ENCODE assay signal across 8 cellular contexts in the genomic region with DNA sequence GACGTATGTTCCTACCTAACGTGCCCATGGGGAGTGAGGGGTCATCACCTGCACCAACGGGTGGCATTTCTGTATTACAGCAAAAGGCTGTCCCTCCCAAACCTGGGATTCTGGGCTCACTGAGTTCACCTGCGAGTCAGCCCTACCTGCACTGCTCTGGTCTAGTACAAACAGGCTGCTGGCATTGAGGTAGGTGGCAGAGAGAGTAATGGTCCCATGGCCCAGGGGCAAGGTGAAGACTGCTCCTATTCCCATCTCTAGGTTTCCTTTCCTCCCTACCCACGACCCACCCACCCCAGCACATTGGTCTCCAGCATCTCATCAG. TPM values are rescaled to one million over a fixed set of nuclear protein-coding genes. Genes with fewer than 3 reads are reported as not detected.
DNase-seq lines count a peak whose midpoint lies in the region; TF ChIP-seq lines count a peak whose summit lies in the region.

No MANE protein-coding gene starts in this region.

- H3K9ac ChIP-seq in HUES48 (ENCODE audit: low read depth, low read length), result peak overlapping the region; percentile 66

- H3K9me3 ChIP-seq in BE2C (no peaks in the 10 kb centered on the region), HUES48 (ENCODE audit: control insufficient read depth, insufficient read depth, low read length) (no peaks in the 10 kb centered on the region), muscle layer of duodenum (ENCODE audit: control insufficient read depth in 1 of 2, low read length in 2 of 2) (no peaks in the 10 kb centered on the region)

- no peak for TF ChIP-seq CTCF in BE2C (IDR thresholded peaks at IDR 0.05; ENCODE audit: low read depth, low read length)

- H3K36me3 Mint-ChIP-seq in dendritic cell treated with granulocyte-macrophage colony-stimulating factor and Interleukin-4, amounts not matched to agents 40 ng/mL and 50 ng/mL, for 4 days (ENCODE audit: low read depth), result peaks cover 78% of the 10 kb centered on the region

- no peaks in the 10 kb centered on the region for H3K9me3 Mint-ChIP-seq in dendritic cell treated with granulocyte-macrophage colony-stimulating factor and Interleukin-4, amounts not matched to agents 40 ng/mL and 50 ng/mL, for 4 days

- H3K4me1 ChIP-seq in BE2C (no peaks in the 10 kb centered on the region), HUES48 (ENCODE audit: control insufficient read depth, insufficient read depth, low read length) (no peaks in the 10 kb centered on the region), muscle layer of duodenum (ENCODE audit: control insufficient read depth in 1 of 2, insufficient read depth in 2 of 2, low read length in 2 of 2) (peaks cover 3 to 18% of the 10 kb centered on the region in 2 donors)

- intact Hi-C loops in dendritic cell treated with granulocyte-macrophage colony-stimulating factor and Interleukin-4, amounts not matched to agents 40 ng/mL and 50 ng/mL, for 4 days (cut with micrococcal nuclease), result loop anchor here (2.0 to 10.0 kb wide), 2 partner anchors 43 to 107 kb away; partner anchors contain the start of genes PA2G4 and RPS26
- intact Hi-C loops in posterior cingulate gyrus (cut with DNase I), result loop anchor here (1.0 to 5.0 kb wide), 2 partner anchors 10 to 120 kb away; partner anchors contain the start of genes RPL41 and ZC3H10

- peak overlapping the region; percentile 88 for H3K27ac Mint-ChIP-seq in dendritic cell treated with granulocyte-macrophage colony-stimulating factor and Interleukin-4, amounts not matched to agents 40 ng/mL and 50 ng/mL, for 4 days

- DNase-seq in BE2C (no peak), GM19240 (ENCODE audit: insufficient read length, low spot score) (no peak), posterior cingulate gyrus (no peak), Kasumi-1 (lab: John Stamatoyannopoulos, UW) (no peak)
- no peak for DNase-seq in activated CD4-positive, CD25-positive, alpha-beta regulatory T cell treated with anti-CD3 and anti-CD28 coated beads, Interleukin-2, amount 50 U/mL, for 72 hours

- no peaks in the 10 kb centered on the region for H3K27me3 Mint-ChIP-seq in dendritic cell treated with granulocyte-macrophage colony-stimulating factor and Interleukin-4, amounts not matched to agents 40 ng/mL and 50 ng/mL, for 4 days

- H3K36me3 ChIP-seq in BE2C (peaks cover 7% of the 10 kb centered on the region), HUES48 (ENCODE audit: control insufficient read depth, insufficient read depth, low read length) (peaks cover 36% of the 10 kb centered on the region), muscle layer of duodenum (ENCODE audit: control insufficient read depth in 1 of 2, insufficient read depth in 2 of 2, low read length in 2 of 2) (peaks cover 24 to 29% of the 10 kb centered on the region in 2 donors)

- H3K27me3 ChIP-seq in BE2C (no peaks in the 10 kb centered on the region), HUES48 (ENCODE audit: control insufficient read depth, insufficient read depth, low read length) (no peaks in the 10 kb centered on the region), muscle layer of duodenum (ENCODE audit: low read depth, low read length) (no peaks in the 10 kb centered on the region)

- H3K27ac ChIP-seq in HUES48 (ENCODE audit: low read depth, low read length) (peak overlapping the region; percentile 38), muscle layer of duodenum (ENCODE audit: low read length) (peak overlapping the region; percentile 88)

- peak overlapping the region; percentile 64 for H3K4me3 ChIP-seq in BE2C (ENCODE audit: low read depth, low read length)
- peak overlapping the region; percentile 85 for H3K4me3 ChIP-seq in HUES48 (ENCODE audit: low read depth, low read length)
- H3K4me3 ChIP-seq in muscle layer of duodenum (ENCODE audit: low read depth in 1 of 2, low read length in 2 of 2), result peak overlapping the region; percentile 89 to 94

- peaks cover 53% of the 10 kb centered on the region for H3K4me1 Mint-ChIP-seq in dendritic cell treated with granulocyte-macrophage colony-stimulating factor and Interleukin-4, amounts not matched to agents 40 ng/mL and 50 ng/mL, for 4 days (ENCODE audit: low read depth)

- H3K4me3 Mint-ChIP-seq in dendritic cell treated with granulocyte-macrophage colony-stimulating factor and Interleukin-4, amounts not matched to agents 40 ng/mL and 50 ng/mL, for 4 days, result peak overlapping the region; percentile 93

RNA-seq across cellular contexts. Expression of gene SUOX, which starts 0.4 kb away (rescaled TPM):
- 15.3 TPM for polyA plus RNA-seq in BE2C (2012; ENCODE audit: insufficient read depth, insufficient read length, low read depth)

RNA-seq across cellular contexts. Expression of gene IKZF4, which starts 23.3 kb away (rescaled TPM):
- polyA plus RNA-seq in BE2C (2012; ENCODE audit: insufficient read depth, insufficient read length, low read depth), result 6.2 TPM

RNA-seq across cellular contexts. Expression of gene RAB5B, which starts 23.6 kb away (rescaled TPM):
- polyA plus RNA-seq in BE2C (2012; ENCODE audit: insufficient read depth, insufficient read length, low read depth), result 57.4 TPM

RNA-seq across cellular contexts. Expression of gene CDK2, which starts 30.9 kb away (rescaled TPM):
- polyA plus RNA-seq in BE2C (2012; ENCODE audit: insufficient read depth, insufficient read length, low read depth), result 16.5 TPM

RNA-seq across cellular contexts. Expression of gene PMEL, which starts 31.7 kb away (rescaled TPM):
- 4.7 TPM for polyA plus RNA-seq in BE2C (2012; ENCODE audit: insufficient read depth, insufficient read length, low read depth)
